17 cellular contexts compared by ENCODE assay signal in the genomic region with DNA sequence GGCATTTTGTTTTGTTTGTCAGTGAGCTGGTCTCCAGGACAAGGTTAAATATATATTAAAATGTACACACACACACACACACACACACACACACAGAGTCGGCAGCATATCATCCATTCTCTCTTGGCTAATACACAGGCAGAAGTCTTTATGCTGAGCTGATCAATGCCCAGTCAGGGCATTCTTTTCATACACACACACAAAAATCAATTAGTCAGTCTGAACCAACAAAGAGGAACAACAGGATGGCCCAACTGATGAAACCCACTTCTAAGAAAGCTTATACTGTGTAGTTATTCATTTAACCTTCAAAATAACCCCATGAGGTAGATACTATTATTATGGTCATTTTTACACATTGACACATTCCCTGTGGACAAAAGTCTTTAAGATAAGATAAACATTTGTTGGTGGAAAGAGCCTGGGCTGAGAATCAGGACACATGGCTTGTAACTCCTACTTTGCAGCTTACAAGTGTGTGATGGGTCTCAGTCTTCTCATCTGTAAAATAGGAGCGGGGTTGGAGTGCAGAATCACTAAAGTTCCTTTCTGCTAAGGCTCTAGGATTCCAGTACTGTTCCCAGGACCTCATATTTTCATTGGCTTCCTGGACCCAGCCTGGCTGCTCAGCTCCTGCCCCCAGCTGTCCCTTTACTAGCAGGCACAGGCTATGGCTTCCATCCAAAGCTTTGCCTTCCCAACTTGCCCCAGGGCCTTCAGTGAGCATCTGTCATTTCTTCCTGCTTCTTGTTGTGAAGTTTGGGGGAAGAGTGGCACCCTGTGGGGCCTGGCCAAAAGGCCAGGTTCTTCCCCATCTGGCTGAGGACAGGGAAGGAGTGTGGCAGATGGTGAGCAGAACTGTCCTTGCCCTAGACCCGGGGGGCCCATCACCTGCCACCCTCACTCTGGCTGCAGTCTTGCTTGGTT. TPM values are rescaled to one million over a fixed set of nuclear protein-coding genes. Genes with fewer than 3 reads are reported as not detected.
DNase-seq lines count a peak whose midpoint lies in the region; ATAC-seq and TF ChIP-seq lines count a peak whose summit lies in the region.
"Had no signal": no experiment of that assay in that cellular context is flagged by ENCODE, and none has a peak within 500 bp of the region (broad histone marks: within the 10 kb centered on the region; RNA-seq: fewer than 3 reads in every experiment).

No MANE protein-coding gene starts in this region.

- no peak for ATAC-seq in GM18867 (IDR thresholded peaks at IDR 0.05; ENCODE audit: unreplicated experiment)
- ATAC-seq: lower lobe of right lung had no signal

- no peaks in the 10 kb centered on the region for H3K9me3 ChIP-seq in HEK293 (ENCODE audit: control insufficient read depth, insufficient read depth, low read depth, low read length)
- H3K9me3 ChIP-seq in mammary epithelial cell (replicated peaks; ENCODE audit: insufficient read depth, low read length): no peaks in the 10 kb centered on the region
- no peaks in the 10 kb centered on the region for H3K9me3 ChIP-seq in parathyroid adenoma (ENCODE audit: control insufficient read depth, low read length)
- H3K9me3 ChIP-seq: esophagus muscularis mucosa, lower lobe of right lung, neutrophil had no signal

- in situ Hi-C loops in mammary epithelial cell (cut with MboI; ENCODE audit: low sequenced_read_pairs in 2 of 2): no loop called here

- H3K4me3 ChIP-seq in HEK293 (ENCODE audit: low read depth, low read length): no peak overlapping the region
- no peak overlapping the region for H3K4me3 ChIP-seq in mammary epithelial cell (replicated peaks in 1 of 3; ENCODE audit: insufficient read depth in 1 of 3, low read depth in 2 of 3, low read length in 3 of 3)
- no peak overlapping the region for H3K4me3 ChIP-seq in parathyroid adenoma (ENCODE audit: low read depth, low read length)
- H3K4me3 ChIP-seq: esophagus muscularis mucosa, lower lobe of right lung had no signal

- CTCF ChIA-PET in HEK293 (lab: Yijun Ruan, JAX) (interaction anchor here (0.6 to 1.0 kb wide), 4 partner anchors 8 to 1229 kb away, joined by 3 to 4 read pairs (median 3); no protein-coding TSS in a partner anchor), mammary epithelial cell (lab: Charles Lee; ENCODE audit: low non-redundant PET) (no interaction called here)

- H4K20me1 ChIP-seq in mammary epithelial cell (ENCODE audit: insufficient read depth, low read length): no peaks in the 10 kb centered on the region

- H3K36me3 ChIP-seq in HEK293 (ENCODE audit: control insufficient read depth in 2 of 2, insufficient read depth in 1 of 2, low read length in 2 of 2) (no peaks in the 10 kb centered on the region), mammary epithelial cell (ENCODE audit: insufficient read depth, low read length) (no peaks in the 10 kb centered on the region), parathyroid adenoma (ENCODE audit: control insufficient read depth, insufficient read depth, low read length) (no peaks in the 10 kb centered on the region)
- H3K36me3 ChIP-seq: esophagus muscularis mucosa, lower lobe of right lung, neutrophil had no signal

- H3K4me2 ChIP-seq in mammary epithelial cell (ENCODE audit: insufficient read depth, low read depth, low read length) (no peak overlapping the region), parathyroid adenoma (ENCODE audit: low read length) (no peak overlapping the region)

- H3K27me3 ChIP-seq in mammary epithelial cell (ENCODE audit: insufficient read depth, low read length) (no peaks in the 10 kb centered on the region), parathyroid adenoma (ENCODE audit: control insufficient read depth, insufficient read depth, low read length) (no peaks in the 10 kb centered on the region)

- dilution Hi-C loops in mammary epithelial cell (cut with HindIII; ENCODE audit: low sequenced_read_pairs): no loop called here

- 29% methylated on average over 3 of the region's 3 CpGs for WGBS in mammary epithelial cell (ENCODE audit: low coverage, missing lambda C conversion rate)

- peak; percentile 39; the same call in 1 of the 2 replicates for TF ChIP-seq CTCF in HEK293 (tag by site-specific recombination; IDR thresholded peaks at IDR 0.05)
- no peak for TF ChIP-seq CTCF in mammary epithelial cell (conservative IDR thresholded peaks at IDR 0.05 in 1 of 2, IDR thresholded peaks at IDR 0.05 in 1 of 2; ENCODE audit: extremely low read depth in 1 of 2, insufficient read depth in 1 of 2, low read depth in 1 of 2, low read length in 2 of 2)
- TF ChIP-seq CTCF in parathyroid adenoma (IDR thresholded peaks at IDR 0.05): no peak

- no TSS peak for BruUV-seq in mammary epithelial cell (replicated peaks; lab: Mats Ljungman, UMichigan)

- POLR2A ChIA-PET in HEK293 (lab: Yijun Ruan, JAX): interaction anchor here (0.8 kb wide), 1 partner anchor 27 kb away, joined by 3 read pairs; the partner anchor contains the start of gene GLCE

- H3K79me2 ChIP-seq in mammary epithelial cell (ENCODE audit: insufficient read depth, low read length): no peaks in the 10 kb centered on the region
- no peaks in the 10 kb centered on the region for H3K79me2 ChIP-seq in parathyroid adenoma

- no peak overlapping the region for H3K27ac ChIP-seq in HEK293 (ENCODE audit: extremely low read depth, low read depth, low read length)
- H3K27ac ChIP-seq in mammary epithelial cell (ENCODE audit: insufficient read depth, low read depth, low read length): no peak overlapping the region
- no peak overlapping the region for H3K27ac ChIP-seq in parathyroid adenoma
- H3K27ac ChIP-seq: esophagus muscularis mucosa, neutrophil had no signal

- no peak overlapping the region for H3K9ac ChIP-seq in mammary epithelial cell (ENCODE audit: insufficient read depth, low read length)
- no peak overlapping the region for H3K9ac ChIP-seq in parathyroid adenoma

- DNase-seq in NCI-H82 (lab: John Stamatoyannopoulos, UW): peak; percentile 86
- peak; percentile 14 for DNase-seq in mammary epithelial cell
- no peak for DNase-seq in AML-193 (lab: John Stamatoyannopoulos, UW)
- no peak for DNase-seq in LoVo (ENCODE audit: low spot score)
- no peak for DNase-seq in activated CD4-positive, alpha-beta T cell treated with anti-CD3 and anti-CD28 coated beads, Interleukin-2, amount 50 U/mL, for 4 hours
- DNase-seq: activated CD4-positive, alpha-beta T cell treated with anti-CD3 and anti-CD28 coated beads for 1 hour; activated naive CD8-positive, alpha-beta T cell treated with anti-CD3 and anti-CD28 coated beads, Interleukin-2, amount 10 ng/mL, durations not matched to agents 7 days and 5 days; activated T-cell treated with anti-CD3 and anti-CD28 coated beads for 4 hours; HCEC 1CT; lower lobe of right lung; NCI-H526 treated with DMSO at 0.1 percent for 48 hours; stimulated activated CD4-positive, alpha-beta T cell treated with anti-CD3 and anti-CD28 coated beads, Interleukin-12 subunit alpha, Interleukin-12 subunit beta, amount 100 ng/mL, for 4 hours had no signal

- H2AFZ ChIP-seq in mammary epithelial cell (ENCODE audit: low read depth, low read length): no peak overlapping the region
- H2AFZ ChIP-seq in parathyroid adenoma: peak overlapping the region; percentile 33

- H3K4me1 ChIP-seq in HEK293 (ENCODE audit: control insufficient read depth, insufficient read depth, low read length): 0 out of 2 replicates have a peak, but pooled peaks cover 3% of the 10 kb centered on the region
- peaks cover 13% of the 10 kb centered on the region for H3K4me1 ChIP-seq in mammary epithelial cell (ENCODE audit: insufficient read depth, low read length)
- peaks cover 5% of the 10 kb centered on the region for H3K4me1 ChIP-seq in parathyroid adenoma

- intact Hi-C loops in mammary epithelial cell (cut with micrococcal nuclease): no loop called here

TF ChIP-seq in HEK293, 187 proteins besides CTCF, POLR2A, EP300 and RAD21 (continues in another document):
- TF ChIP-seq FEZF1 (tag by site-specific recombination; IDR thresholded peaks at IDR 0.05) (peak; percentile 77), GFI1B (tag by site-specific recombination; IDR thresholded peaks at IDR 0.05) (no peak), ZFP3 (tag by site-specific recombination; IDR thresholded peaks at IDR 0.05; ENCODE audit: low read depth) (0 out of 2 replicates have a peak, but pooled peaks have one; percentile 26), ZNF121 (tag by site-specific recombination; IDR thresholded peaks at IDR 0.05) (no peak; the same call in 1 of the 2 replicates), SCRT2 (tag by site-specific recombination; IDR thresholded peaks at IDR 0.05) (no peak), OVOL3 (tag by site-specific recombination; IDR thresholded peaks at IDR 0.05) (no peak), ZNF664 (tag by site-specific recombination; IDR thresholded peaks at IDR 0.05) (peak; percentile 96), GLIS1 (tag by site-specific recombination; IDR thresholded peaks at IDR 0.05) (peak; percentile 61), ZNF530 (tag by site-specific recombination; IDR thresholded peaks at IDR 0.05; ENCODE audit: low read depth) (no peak), SP7 (tag by site-specific recombination; IDR thresholded peaks at IDR 0.05) (no peak)
- TF ChIP-seq, protein P1, sequence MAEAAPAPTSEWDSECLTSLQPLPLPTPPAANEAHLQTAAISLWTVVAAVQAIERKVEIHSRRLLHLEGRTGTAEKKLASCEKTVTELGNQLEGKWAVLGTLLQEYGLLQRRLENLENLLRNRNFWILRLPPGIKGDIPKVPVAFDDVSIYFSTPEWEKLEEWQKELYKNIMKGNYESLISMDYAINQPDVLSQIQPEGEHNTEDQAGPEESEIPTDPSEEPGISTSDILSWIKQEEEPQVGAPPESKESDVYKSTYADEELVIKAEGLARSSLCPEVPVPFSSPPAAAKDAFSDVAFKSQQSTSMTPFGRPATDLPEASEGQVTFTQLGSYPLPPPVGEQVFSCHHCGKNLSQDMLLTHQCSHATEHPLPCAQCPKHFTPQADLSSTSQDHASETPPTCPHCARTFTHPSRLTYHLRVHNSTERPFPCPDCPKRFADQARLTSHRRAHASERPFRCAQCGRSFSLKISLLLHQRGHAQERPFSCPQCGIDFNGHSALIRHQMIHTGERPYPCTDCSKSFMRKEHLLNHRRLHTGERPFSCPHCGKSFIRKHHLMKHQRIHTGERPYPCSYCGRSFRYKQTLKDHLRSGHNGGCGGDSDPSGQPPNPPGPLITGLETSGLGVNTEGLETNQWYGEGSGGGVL (tag by site-specific recombination; IDR thresholded peaks at IDR 0.05): no peak
- TF ChIP-seq, protein P2, sequence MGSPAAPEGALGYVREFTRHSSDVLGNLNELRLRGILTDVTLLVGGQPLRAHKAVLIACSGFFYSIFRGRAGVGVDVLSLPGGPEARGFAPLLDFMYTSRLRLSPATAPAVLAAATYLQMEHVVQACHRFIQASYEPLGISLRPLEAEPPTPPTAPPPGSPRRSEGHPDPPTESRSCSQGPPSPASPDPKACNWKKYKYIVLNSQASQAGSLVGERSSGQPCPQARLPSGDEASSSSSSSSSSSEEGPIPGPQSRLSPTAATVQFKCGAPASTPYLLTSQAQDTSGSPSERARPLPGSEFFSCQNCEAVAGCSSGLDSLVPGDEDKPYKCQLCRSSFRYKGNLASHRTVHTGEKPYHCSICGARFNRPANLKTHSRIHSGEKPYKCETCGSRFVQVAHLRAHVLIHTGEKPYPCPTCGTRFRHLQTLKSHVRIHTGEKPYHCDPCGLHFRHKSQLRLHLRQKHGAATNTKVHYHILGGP (tag by site-specific recombination; IDR thresholded peaks at IDR 0.05): no peak

RNA-seq across cellular contexts. Expression of gene GLCE, which starts 27.2 kb away (rescaled TPM):
- total RNA-seq in mammary epithelial cell: 10 to 100 TPM in 1 of 2 donors, 1 to 10 TPM in 1; 10.0 to 18.7 TPM
- polyA plus RNA-seq in mammary epithelial cell: 12.8 TPM
- polyA minus RNA-seq in mammary epithelial cell: 7.9 TPM

Comparison
In these comparisons a context has a peak if more than half of its experiments do, and no peak if none do; other contexts are left out.
1. DNase-seq: peak in NCI-H82 (single experiment) and mammary epithelial cell (single experiment); none in AML-193 (0 of 2), LoVo (single experiment) and activated CD4-positive, alpha-beta T cell treated with anti-CD3 and anti-CD28 coated beads, Interleukin-2, amount 50 U/mL, for 4 hours (0 of 2).